Comparison of ENCODE assay signal across 1 cellular context in genomic region chr7:47537716-47538640, GRCh38.
TF ChIP-seq lines count a peak whose summit lies in the region.

No MANE protein-coding gene starts in this region.

TF ChIP-seq in GM23338, 12 proteins besides CTCF, POLR2A, EP300 and RAD21 (continued from another document):
- TF ChIP-seq ZNF462 (CRISPR knock-in tag; IDR thresholded peaks at IDR 0.05) (no peak), ZNF114 (CRISPR knock-in tag; IDR thresholded peaks at IDR 0.05) (no peak), ETS1 (IDR thresholded peaks at IDR 0.05) (no peak), STAT1 (IDR thresholded peaks at IDR 0.05; ENCODE audit: unreplicated experiment) (no peak), ZNF331 (CRISPR knock-in tag; IDR thresholded peaks at IDR 0.05; ENCODE audit: low read depth) (no peak)
